ENCODE assay signal across 1 cellular context in genomic region chr6:26199773-26200728, GRCh38.
TF ChIP-seq lines count a peak whose summit lies in the region.

No MANE protein-coding gene starts in this region.

TF ChIP-seq in K562, 482 proteins besides CTCF, POLR2A, EP300 and RAD21 (continued from another document and continues in another):
- TF ChIP-seq ZNF318 (IDR thresholded peaks at IDR 0.05; ENCODE audit: borderline replicate concordance in 1 of 2, low read depth in 1 of 2) (no peak), CREB1 (IDR thresholded peaks at IDR 0.05) (no peak), CREB1 (CRISPR knock-in tag; IDR thresholded peaks at IDR 0.05) (0 out of 2 replicates have a peak, but pooled peaks have one; percentile 65), U2AF1 (optimal IDR thresholded peaks at IDR 0.05; ENCODE audit: low read depth, low read length) (peak; percentile 73), PREB (CRISPR knock-in tag; IDR thresholded peaks at IDR 0.05) (no peak), SIN3B (IDR thresholded peaks at IDR 0.05; ENCODE audit: low read depth) (no peak), CCAR2 (IDR thresholded peaks at IDR 0.05; ENCODE audit: low read depth, low read length) (no peak), PCBP1 (IDR thresholded peaks at IDR 0.05; ENCODE audit: low read depth, low read length, poor library complexity, severe bottlenecking) (no peak), ZBTB34 (CRISPR knock-in tag; IDR thresholded peaks at IDR 0.05) (0 out of 2 replicates have a peak, but pooled peaks have one; percentile 29), HNRNPLL (IDR thresholded peaks at IDR 0.05; ENCODE audit: low read depth, low read length, poor library complexity, severe bottlenecking) (no peak), ZNF384 (IDR thresholded peaks at IDR 0.05; ENCODE audit: low read depth, low read length) (no peak), ZBED1 (IDR thresholded peaks at IDR 0.05) (no peak; the same call in 1 of the 2 replicates), PHF21A (IDR thresholded peaks at IDR 0.05; ENCODE audit: borderline replicate concordance, low read depth) (no peak), BRF1 (IDR thresholded peaks at IDR 0.05; ENCODE audit: borderline replicate concordance, extremely low read depth, insufficient read length) (no peak), ZNF282 (CRISPR knock-in tag; IDR thresholded peaks at IDR 0.05) (no peak), HMG20A (CRISPR knock-in tag; conservative IDR thresholded peaks at IDR 0.05) (0 out of 2 replicates have a peak, but pooled peaks have one; percentile 25), COPS2 (conservative IDR thresholded peaks at IDR 0.05) (no peak), ZNF232 (CRISPR knock-in tag; IDR thresholded peaks at IDR 0.05) (0 out of 2 replicates have a peak, but pooled peaks have one; percentile 15), POLR2H (tag; IDR thresholded peaks at IDR 0.05; ENCODE audit: low read depth) (peak; percentile 57; the same call in 1 of the 2 replicates), SAP30 (IDR thresholded peaks at IDR 0.05; ENCODE audit: borderline replicate concordance, insufficient read depth, low read depth, low read length, poor library complexity, severe bottlenecking) (peak; percentile 79), ZBTB17 (CRISPR knock-in tag; IDR thresholded peaks at IDR 0.05) (0 out of 2 replicates have a peak, but pooled peaks have one; percentile 51), GATAD2B (IDR thresholded peaks at IDR 0.05; ENCODE audit: borderline replicate concordance) (no peak), IRF1 (CRISPR knock-in tag; IDR thresholded peaks at IDR 0.05; ENCODE audit: borderline replicate concordance) (peak; percentile 72; the same call in 1 of the 2 replicates), GABPB1 (CRISPR knock-in tag; IDR thresholded peaks at IDR 0.05) (no peak), THRAP3 (IDR thresholded peaks at IDR 0.05; ENCODE audit: borderline replicate concordance) (0 out of 2 replicates have a peak, but pooled peaks have one; percentile 69), ZNF316 (IDR thresholded peaks at IDR 0.05) (peak; percentile 93), CHD1 (IDR thresholded peaks at IDR 0.05; ENCODE audit: low read length) (peak; percentile 96), HDAC1 (IDR thresholded peaks at IDR 0.05) (peak in 1 of 2 experiments; percentile 35; a peak in 1 of 4 replicates), NCOA4 (IDR thresholded peaks at IDR 0.05; ENCODE audit: partially characterized antibody) (no peak), NFE2 (IDR thresholded peaks at IDR 0.05; ENCODE audit: low read depth) (no peak), NR1H2 (CRISPR knock-in tag; IDR thresholded peaks at IDR 0.05) (0 out of 2 replicates have a peak, but pooled peaks have one; percentile 61), ZNF354B (CRISPR knock-in tag; IDR thresholded peaks at IDR 0.05) (no peak), THAP7 (CRISPR knock-in tag; IDR thresholded peaks at IDR 0.05) (peak; percentile 44; the same call in 1 of the 2 replicates), ESRRB (CRISPR knock-in tag; IDR thresholded peaks at IDR 0.05; ENCODE audit: borderline replicate concordance) (no peak), MECOM (CRISPR knock-in tag; IDR thresholded peaks at IDR 0.05) (peak; percentile 32; the same call in 1 of the 2 replicates), ZNF740 (CRISPR knock-in tag; IDR thresholded peaks at IDR 0.05) (peak; percentile 51), ZNF740 (tag; IDR thresholded peaks at IDR 0.05) (no peak), KLF16 (IDR thresholded peaks at IDR 0.05) (no peak), NCOR1 (IDR thresholded peaks at IDR 0.05) (0 out of 2 replicates have a peak, but pooled peaks have one; percentile 20), ZSCAN32 (CRISPR knock-in tag; IDR thresholded peaks at IDR 0.05) (peak; percentile 69), NR2C2 (CRISPR knock-in tag; IDR thresholded peaks at IDR 0.05) (peak; percentile 23; the same call in 1 of the 2 replicates), NR2C2 (tag; IDR thresholded peaks at IDR 0.05) (no peak; the same call in 1 of the 2 replicates), DMBX1 (CRISPR knock-in tag; IDR thresholded peaks at IDR 0.05; ENCODE audit: borderline replicate concordance) (0 out of 2 replicates have a peak, but pooled peaks have one; percentile 12), ETV5 (CRISPR knock-in tag; IDR thresholded peaks at IDR 0.05; ENCODE audit: low read depth) (no peak), TCF7 (IDR thresholded peaks at IDR 0.05; ENCODE audit: borderline replicate concordance) (no peak), MAZ (CRISPR knock-in tag; conservative IDR thresholded peaks at IDR 0.05 in 1 of 2, IDR thresholded peaks at IDR 0.05 in 1 of 2) (no peak; a peak in 1 of 4 replicates), NCOA1 (IDR thresholded peaks at IDR 0.05; ENCODE audit: low read depth) (0 out of 2 replicates have a peak, but pooled peaks have one; percentile 10), BCOR (IDR thresholded peaks at IDR 0.05) (0 out of 2 replicates have a peak, but pooled peaks have one; percentile 8), ZNF175 (CRISPR knock-in tag; IDR thresholded peaks at IDR 0.05; ENCODE audit: low read depth) (no peak), ZNF3 (CRISPR knock-in tag; IDR thresholded peaks at IDR 0.05) (no peak), THRA (IDR thresholded peaks at IDR 0.05) (no peak)
- TF ChIP-seq, protein P1, sequence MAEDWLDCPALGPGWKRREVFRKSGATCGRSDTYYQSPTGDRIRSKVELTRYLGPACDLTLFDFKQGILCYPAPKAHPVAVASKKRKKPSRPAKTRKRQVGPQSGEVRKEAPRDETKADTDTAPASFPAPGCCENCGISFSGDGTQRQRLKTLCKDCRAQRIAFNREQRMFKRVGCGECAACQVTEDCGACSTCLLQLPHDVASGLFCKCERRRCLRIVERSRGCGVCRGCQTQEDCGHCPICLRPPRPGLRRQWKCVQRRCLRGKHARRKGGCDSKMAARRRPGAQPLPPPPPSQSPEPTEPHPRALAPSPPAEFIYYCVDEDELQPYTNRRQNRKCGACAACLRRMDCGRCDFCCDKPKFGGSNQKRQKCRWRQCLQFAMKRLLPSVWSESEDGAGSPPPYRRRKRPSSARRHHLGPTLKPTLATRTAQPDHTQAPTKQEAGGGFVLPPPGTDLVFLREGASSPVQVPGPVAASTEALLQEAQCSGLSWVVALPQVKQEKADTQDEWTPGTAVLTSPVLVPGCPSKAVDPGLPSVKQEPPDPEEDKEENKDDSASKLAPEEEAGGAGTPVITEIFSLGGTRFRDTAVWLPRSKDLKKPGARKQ (CRISPR knock-in tag; IDR thresholded peaks at IDR 0.05): 0 out of 2 replicates have a peak, but pooled peaks have one; percentile 35
- TF ChIP-seq, protein P2, sequence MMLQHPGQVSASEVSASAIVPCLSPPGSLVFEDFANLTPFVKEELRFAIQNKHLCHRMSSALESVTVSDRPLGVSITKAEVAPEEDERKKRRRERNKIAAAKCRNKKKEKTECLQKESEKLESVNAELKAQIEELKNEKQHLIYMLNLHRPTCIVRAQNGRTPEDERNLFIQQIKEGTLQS (IDR thresholded peaks at IDR 0.05): no peak
- TF ChIP-seq, protein P2 (CRISPR knock-in tag; conservative IDR thresholded peaks at IDR 0.05): 0 out of 2 replicates have a peak, but pooled peaks have one; percentile 32
